In the genomic region with DNA sequence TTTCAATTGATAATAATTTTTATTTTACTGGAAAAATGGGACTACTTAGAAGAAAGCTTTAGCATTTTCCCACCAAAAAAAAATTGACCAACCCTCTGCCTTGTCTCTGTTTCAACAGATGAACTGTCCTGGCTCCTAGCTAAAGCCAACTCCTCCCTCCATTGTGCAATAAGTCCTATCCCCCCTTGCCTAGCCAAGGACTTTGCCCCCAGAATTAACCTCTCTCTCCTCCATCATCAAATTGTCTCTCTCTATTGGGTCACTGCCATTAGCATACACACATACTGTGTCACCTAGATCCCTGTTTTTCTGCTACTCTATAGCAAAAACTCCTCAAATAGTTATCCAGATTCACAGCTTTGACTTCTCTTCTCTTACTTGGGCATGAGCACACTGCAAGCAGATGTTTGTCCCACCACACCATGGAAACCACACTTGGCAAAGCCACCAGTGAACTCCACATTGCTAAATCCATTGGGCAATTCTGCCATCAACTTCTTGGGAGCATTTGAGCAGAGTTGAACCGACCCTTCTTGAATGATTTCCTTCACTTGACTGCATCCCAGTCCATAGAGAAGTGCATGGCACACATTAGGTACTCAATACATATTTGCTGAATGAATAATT, we compare ENCODE assay signal across 20 cellular contexts.
A peak's percentile ranks its signal among the peaks of the same experiment; 100 is the strongest.
DNase-seq lines count a peak whose midpoint lies in the region; ATAC-seq and TF ChIP-seq lines count a peak whose summit lies in the region.
"Had no signal": no experiment of that assay in that cellular context is flagged by ENCODE, and none has a peak within 500 bp of the region (broad histone marks: within the 10 kb centered on the region; RNA-seq: fewer than 3 reads in every experiment).

No MANE protein-coding gene starts in this region.

- no peaks in the 10 kb centered on the region for H3K9me3 ChIP-seq in liver (ENCODE audit: control insufficient read depth in 4 of 4, low read length in 3 of 4)
- peaks cover 1% of the 10 kb centered on the region for H3K9me3 ChIP-seq in aorta (ENCODE audit: control insufficient read depth, low read length)
- H3K9me3 ChIP-seq: BLaER1, HAP-1, SJCRH30 had no signal

- peak; percentile 50 to 79 for DNase-seq in cardiac fibroblast (ENCODE audit: low read depth in 2 of 2)
- DNase-seq in fibroblast of pulmonary artery (ENCODE audit: low read depth), result peak; percentile 70
- DNase-seq in aorta, result no peak
- no peak for DNase-seq in NCI-H2107 treated with DMSO at 0.1 percent for 48 hours (lab: John Stamatoyannopoulos, UW; ENCODE audit: unreplicated experiment)
- no peak for DNase-seq in stimulated activated naive CD8-positive, alpha-beta T cell treated with anti-CD3 and anti-CD28 coated beads, Interleukin-15, Interleukin-2, amounts not matched to agents 100 U/mL and 50 U/mL, for 24 hours
- DNase-seq: CD4-positive, alpha-beta memory T cell; DND-41; MV-4-11; NCI-H1105 treated with DMSO at 0.1 percent for 48 hours; NCI-H2081; NCI-H446; NCI-H526 treated with DMSO at 0.1 percent for 48 hours; OCI-M1; SJCRH30 had no signal

- peaks cover 2 to 33% (median 22%) of the 10 kb centered on the region in 4 donors for H3K4me1 ChIP-seq in liver (ENCODE audit: control insufficient read depth in 4 of 4, insufficient read depth in 4 of 4, low read length in 3 of 4)
- no peaks in the 10 kb centered on the region for H3K4me1 ChIP-seq in aorta (ENCODE audit: control insufficient read depth in 1 of 2, insufficient read depth in 2 of 2, low read length in 2 of 2)
- H3K4me1 ChIP-seq: BLaER1 had no signal

- TF ChIP-seq CTCF in cardiac fibroblast (IDR thresholded peaks at IDR 0.05; ENCODE audit: low read depth, low read length) (no peak), fibroblast of pulmonary artery (IDR thresholded peaks at IDR 0.05; ENCODE audit: low read length, missing control alignments) (no peak), liver (IDR thresholded peaks at IDR 0.05; ENCODE audit: low read depth, low read length, missing input control) (no peak)

- no peak overlapping the region for H3K9ac ChIP-seq in liver (ENCODE audit: low read depth in 1 of 2, low read length in 2 of 2)
- H3K9ac ChIP-seq: BLaER1 had no signal

- ATAC-seq in aorta (ENCODE audit: low FRiP score) (peak; percentile 64), HG03139 (IDR thresholded peaks at IDR 0.05; ENCODE audit: unreplicated experiment) (no peak)
- ATAC-seq in stimulated activated naive CD8-positive, alpha-beta T cell treated with anti-CD3 and anti-CD28 coated beads, Interleukin-15, Interleukin-2, amounts not matched to agents 100 U/mL and 50 U/mL, for 24 hours, result no peak
- ATAC-seq: GM12878, GM23338 had no signal

- TF ChIP-seq RAD21 in liver (IDR thresholded peaks at IDR 0.05), result peak; percentile 46 to 52

- H3K27ac ChIP-seq in liver (ENCODE audit: low read depth in 1 of 2, low read length in 2 of 2) (peak overlapping the region; percentile 80 to 88), aorta (ENCODE audit: low read depth in 1 of 2, low read length in 2 of 2) (no peak overlapping the region)
- H3K27ac ChIP-seq: BLaER1, SJCRH30 had no signal

- no peaks in the 10 kb centered on the region for H3K36me3 ChIP-seq in liver (ENCODE audit: control insufficient read depth in 4 of 4, insufficient read depth in 3 of 4, low read depth in 1 of 4, low read length in 3 of 4)
- no peaks in the 10 kb centered on the region for H3K36me3 ChIP-seq in aorta (ENCODE audit: control insufficient read depth in 1 of 2, insufficient read depth in 2 of 2, low read length in 1 of 2)
- H3K36me3 ChIP-seq: BLaER1, HAP-1, SJCRH30 had no signal

- WGBS in liver, result 35% methylated on average over 1 of the region's 1 CpG
- WGBS in aorta, 2 donors, result 91 to 97% methylated on average over 1 of the region's 1 CpG

- H3K4me3 ChIP-seq in cardiac fibroblast (replicated peaks in 1 of 2; ENCODE audit: low read depth in 2 of 2, low read length in 2 of 2) (no peak overlapping the region), fibroblast of pulmonary artery (replicated peaks; ENCODE audit: low read depth, low read length) (no peak overlapping the region), liver (ENCODE audit: low read depth in 1 of 3, low read length in 3 of 3) (no peak overlapping the region), aorta (ENCODE audit: low read length in 2 of 2) (no peak overlapping the region)
- H3K4me3 ChIP-seq: BLaER1, GM12878, GM23338, HAP-1, SJCRH30 had no signal

- intact Hi-C loops in aorta (cut with DNase I), result no loop called here

- H3K27me3 ChIP-seq in liver (ENCODE audit: control insufficient read depth in 4 of 4, insufficient read depth in 4 of 4, low read length in 3 of 4), result no peaks in the 10 kb centered on the region
- no peaks in the 10 kb centered on the region for H3K27me3 ChIP-seq in aorta (ENCODE audit: control insufficient read depth in 1 of 2, insufficient read depth in 2 of 2, low read length in 1 of 2)
- H3K27me3 ChIP-seq: BLaER1, SJCRH30 had no signal

TF ChIP-seq in liver, 16 proteins besides CTCF, POLR2A, EP300 and RAD21:
- TF ChIP-seq NR2F2 (IDR thresholded peaks at IDR 0.05) (no peak), HNF4A (conservative IDR thresholded peaks at IDR 0.05) (peak; percentile 99 to 100), FOXA2 (IDR thresholded peaks at IDR 0.05) (peak; percentile 70), JUND (IDR thresholded peaks at IDR 0.05) (peak; percentile 75 to 79), RXRA (IDR thresholded peaks at IDR 0.05) (peak; percentile 90 to 91), SP1 (IDR thresholded peaks at IDR 0.05) (peak; percentile 98), EGR1 (IDR thresholded peaks at IDR 0.05; ENCODE audit: low read depth in 2 of 2) (peak in 1 of 2 donors; percentile 59), FOXA1 (IDR thresholded peaks at IDR 0.05) (peak; percentile 53), TAF1 (conservative IDR thresholded peaks at IDR 0.05) (no peak), GABPA (IDR thresholded peaks at IDR 0.05 in 1 of 2, conservative IDR thresholded peaks at IDR 0.05 in 1 of 2) (peak in 1 of 2 donors; percentile 48), YY1 (IDR thresholded peaks at IDR 0.05) (peak; percentile 90), HNF4G (IDR thresholded peaks at IDR 0.05) (peak; percentile 98)
- TF ChIP-seq, protein P1, sequence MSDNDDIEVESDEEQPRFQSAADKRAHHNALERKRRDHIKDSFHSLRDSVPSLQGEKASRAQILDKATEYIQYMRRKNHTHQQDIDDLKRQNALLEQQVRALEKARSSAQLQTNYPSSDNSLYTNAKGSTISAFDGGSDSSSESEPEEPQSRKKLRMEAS (IDR thresholded peaks at IDR 0.05), result peak; percentile 68
- TF ChIP-seq, protein P2, sequence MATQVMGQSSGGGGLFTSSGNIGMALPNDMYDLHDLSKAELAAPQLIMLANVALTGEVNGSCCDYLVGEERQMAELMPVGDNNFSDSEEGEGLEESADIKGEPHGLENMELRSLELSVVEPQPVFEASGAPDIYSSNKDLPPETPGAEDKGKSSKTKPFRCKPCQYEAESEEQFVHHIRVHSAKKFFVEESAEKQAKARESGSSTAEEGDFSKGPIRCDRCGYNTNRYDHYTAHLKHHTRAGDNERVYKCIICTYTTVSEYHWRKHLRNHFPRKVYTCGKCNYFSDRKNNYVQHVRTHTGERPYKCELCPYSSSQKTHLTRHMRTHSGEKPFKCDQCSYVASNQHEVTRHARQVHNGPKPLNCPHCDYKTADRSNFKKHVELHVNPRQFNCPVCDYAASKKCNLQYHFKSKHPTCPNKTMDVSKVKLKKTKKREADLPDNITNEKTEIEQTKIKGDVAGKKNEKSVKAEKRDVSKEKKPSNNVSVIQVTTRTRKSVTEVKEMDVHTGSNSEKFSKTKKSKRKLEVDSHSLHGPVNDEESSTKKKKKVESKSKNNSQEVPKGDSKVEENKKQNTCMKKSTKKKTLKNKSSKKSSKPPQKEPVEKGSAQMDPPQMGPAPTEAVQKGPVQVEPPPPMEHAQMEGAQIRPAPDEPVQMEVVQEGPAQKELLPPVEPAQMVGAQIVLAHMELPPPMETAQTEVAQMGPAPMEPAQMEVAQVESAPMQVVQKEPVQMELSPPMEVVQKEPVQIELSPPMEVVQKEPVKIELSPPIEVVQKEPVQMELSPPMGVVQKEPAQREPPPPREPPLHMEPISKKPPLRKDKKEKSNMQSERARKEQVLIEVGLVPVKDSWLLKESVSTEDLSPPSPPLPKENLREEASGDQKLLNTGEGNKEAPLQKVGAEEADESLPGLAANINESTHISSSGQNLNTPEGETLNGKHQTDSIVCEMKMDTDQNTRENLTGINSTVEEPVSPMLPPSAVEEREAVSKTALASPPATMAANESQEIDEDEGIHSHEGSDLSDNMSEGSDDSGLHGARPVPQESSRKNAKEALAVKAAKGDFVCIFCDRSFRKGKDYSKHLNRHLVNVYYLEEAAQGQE (IDR thresholded peaks at IDR 0.05), result peak; percentile 88
- TF ChIP-seq, protein P3, sequence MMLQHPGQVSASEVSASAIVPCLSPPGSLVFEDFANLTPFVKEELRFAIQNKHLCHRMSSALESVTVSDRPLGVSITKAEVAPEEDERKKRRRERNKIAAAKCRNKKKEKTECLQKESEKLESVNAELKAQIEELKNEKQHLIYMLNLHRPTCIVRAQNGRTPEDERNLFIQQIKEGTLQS (IDR thresholded peaks at IDR 0.05), result no peak
- TF ChIP-seq, protein P4, sequence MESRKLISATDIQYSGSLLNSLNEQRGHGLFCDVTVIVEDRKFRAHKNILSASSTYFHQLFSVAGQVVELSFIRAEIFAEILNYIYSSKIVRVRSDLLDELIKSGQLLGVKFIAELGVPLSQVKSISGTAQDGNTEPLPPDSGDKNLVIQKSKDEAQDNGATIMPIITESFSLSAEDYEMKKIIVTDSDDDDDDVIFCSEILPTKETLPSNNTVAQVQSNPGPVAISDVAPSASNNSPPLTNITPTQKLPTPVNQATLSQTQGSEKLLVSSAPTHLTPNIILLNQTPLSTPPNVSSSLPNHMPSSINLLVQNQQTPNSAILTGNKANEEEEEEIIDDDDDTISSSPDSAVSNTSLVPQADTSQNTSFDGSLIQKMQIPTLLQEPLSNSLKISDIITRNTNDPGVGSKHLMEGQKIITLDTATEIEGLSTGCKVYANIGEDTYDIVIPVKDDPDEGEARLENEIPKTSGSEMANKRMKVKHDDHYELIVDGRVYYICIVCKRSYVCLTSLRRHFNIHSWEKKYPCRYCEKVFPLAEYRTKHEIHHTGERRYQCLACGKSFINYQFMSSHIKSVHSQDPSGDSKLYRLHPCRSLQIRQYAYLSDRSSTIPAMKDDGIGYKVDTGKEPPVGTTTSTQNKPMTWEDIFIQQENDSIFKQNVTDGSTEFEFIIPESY (IDR thresholded peaks at IDR 0.05), result peak; percentile 84

Comparison
In these comparisons a context has a peak if more than half of its experiments do, and no peak if none do; other contexts are left out.
1. DNase-seq: peak in cardiac fibroblast (2 of 2) and fibroblast of pulmonary artery (single experiment); none in aorta (0 of 2), NCI-H2107 treated with DMSO at 0.1 percent for 48 hours (single experiment) and stimulated activated naive CD8-positive, alpha-beta T cell treated with anti-CD3 and anti-CD28 coated beads, Interleukin-15, Interleukin-2, amounts not matched to agents 100 U/mL and 50 U/mL, for 24 hours (single experiment).
2. H3K27ac ChIP-seq: peak in liver (2 of 2); none in aorta (0 of 2).